In genomic region chr1:1808206-1808605, GRCh38 we compare ENCODE assay signal across 22 cellular contexts.
"Had no signal": no experiment of that assay in that cellular context is flagged by ENCODE, and none has a peak within 500 bp of the region (broad histone marks: within the 10 kb centered on the region; RNA-seq: fewer than 3 reads in every experiment).

No MANE protein-coding gene starts in this region.

- H3K36me3 ChIP-seq: breast epithelium had no signal

- H3K9me3 Mint-ChIP-seq: activated naive CD4-positive, alpha-beta T cell treated with anti-CD3 and anti-CD28 coated beads for 36 hours; activated naive CD8-positive, alpha-beta T cell treated with anti-CD3 and anti-CD28 coated beads for 36 hours; activated T-cell treated with anti-CD3 and anti-CD28 coated beads, Interleukin-2, amount 50 U/mL, for 4 hours; T-cell had no signal

- H3K4me3 ChIP-seq: breast epithelium, SK-N-MC had no signal

- H3K4me3 Mint-ChIP-seq: activated naive CD4-positive, alpha-beta T cell treated with anti-CD3 and anti-CD28 coated beads for 36 hours; activated naive CD8-positive, alpha-beta T cell treated with anti-CD3 and anti-CD28 coated beads for 36 hours; activated T-cell treated with anti-CD3 and anti-CD28 coated beads, Interleukin-2, amount 50 U/mL, for 4 hours; T-cell had no signal

- DNase-seq: activated CD4-positive, CD25-positive, alpha-beta regulatory T cell; activated CD8-positive, alpha-beta memory T cell treated with anti-CD3 and anti-CD28 coated beads for 24 hours; activated effector memory CD4-positive, alpha-beta T cell treated with anti-CD3 and anti-CD28 coated beads, Interleukin-2, amount 50 U/mL, for 16 hours; activated naive CD4-positive, alpha-beta T cell treated with anti-CD3 and anti-CD28 coated beads for 36 hours; activated naive CD8-positive, alpha-beta T cell treated with anti-CD3 and anti-CD28 coated beads for 36 hours; activated T-cell treated with anti-CD3 and anti-CD28 coated beads, Interleukin-2, amount 50 U/mL, for 4 hours; caudate nucleus; KG1; NCI-H1092 treated with DMSO at 0.1 percent for 48 hours; NCI-H1417 treated with DMSO at 0.1 percent for 48 hours; NCI-H1694 treated with DMSO at 0.1 percent for 48 hours; NCI-H2029 treated with DMSO at 0.1 percent for 48 hours; NCI-H345; NCI-H510A; NCI-H526 treated with DMSO at 0.1 percent for 48 hours; NCI-H82; T-cell; T-helper 2 cell; T1000 had no signal

- H3K27ac Mint-ChIP-seq: activated naive CD4-positive, alpha-beta T cell treated with anti-CD3 and anti-CD28 coated beads for 36 hours; activated naive CD8-positive, alpha-beta T cell treated with anti-CD3 and anti-CD28 coated beads for 36 hours; T-cell had no signal

- H3K9me3 ChIP-seq: breast epithelium had no signal

- ATAC-seq: activated T-cell treated with anti-CD3 and anti-CD28 coated beads, Interleukin-2, amount 50 U/mL, for 4 hours; Right ventricle myocardium inferior; T-cell had no signal

- H3K27me3 ChIP-seq: breast epithelium had no signal

- H3K4me1 ChIP-seq: breast epithelium had no signal

- H3K27me3 Mint-ChIP-seq: activated naive CD8-positive, alpha-beta T cell treated with anti-CD3 and anti-CD28 coated beads for 36 hours; T-cell had no signal

- H3K27ac ChIP-seq: breast epithelium, SK-N-MC had no signal
